Comparison of ENCODE assay signal across 8 cellular contexts in the genomic region with DNA sequence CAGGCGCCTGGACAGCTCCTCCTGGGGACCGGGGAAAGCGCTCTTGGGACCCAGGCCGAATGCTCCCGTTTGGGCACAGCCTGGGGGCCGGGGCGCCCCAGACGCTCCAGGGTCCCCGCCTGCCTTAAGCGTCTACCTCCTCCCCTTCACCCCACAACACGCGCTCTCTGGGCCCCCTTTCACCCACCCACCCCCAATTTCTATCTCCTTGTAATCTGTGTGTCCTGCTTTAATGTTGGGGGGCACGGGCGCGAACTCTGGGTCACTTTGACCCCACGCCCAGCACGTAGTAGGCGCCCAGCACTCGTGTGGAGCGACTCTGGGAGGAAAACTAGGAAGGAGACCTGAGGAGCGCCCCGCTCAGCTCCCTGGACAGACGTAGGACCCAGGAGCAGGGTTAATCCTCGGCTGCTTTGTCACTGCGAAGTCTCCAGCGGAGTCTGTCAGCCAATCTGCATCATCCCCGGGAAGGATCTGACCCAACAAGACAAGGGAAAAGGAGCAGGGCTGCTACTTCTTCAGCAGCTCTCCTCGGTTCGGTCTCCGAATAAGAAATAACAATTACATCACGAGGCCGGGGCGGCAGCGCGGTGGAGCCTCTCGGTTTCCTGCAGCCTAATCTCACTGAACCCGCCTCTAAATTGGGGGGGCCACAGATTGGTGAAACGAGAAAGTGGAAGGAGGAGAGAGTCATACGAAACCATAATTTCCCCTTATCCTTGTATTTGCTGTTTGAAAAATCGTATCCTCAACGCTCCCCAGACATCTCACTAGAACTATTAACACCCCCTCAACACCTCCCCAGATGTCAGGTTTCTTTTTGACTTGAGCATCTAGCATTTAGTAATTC. TPM values are rescaled to one million over a fixed set of nuclear protein-coding genes. Genes with fewer than 3 reads are reported as not detected.
DNase-seq lines count a peak whose midpoint lies in the region; ATAC-seq, FAIRE-seq and TF ChIP-seq lines count a peak whose summit lies in the region.

No MANE protein-coding gene starts in this region.

- no peak for DNase-seq in GM12891 (ENCODE audit: insufficient read length, low spot score)
- peak; percentile 51 for DNase-seq in HT1080 (ENCODE audit: low read depth)
- peak; percentile 56 to 86 (median 78) for DNase-seq in T-cell
- DNase-seq in heart left ventricle, result peak; percentile 83 to 88 (median 85)
- no peak for DNase-seq in NCI-H1048 (lab: John Stamatoyannopoulos, UW)

- intact Hi-C loops in heart left ventricle (cut with DNase I), result loop anchor here in 9 of 10 donors (2.0 to 10.0 kb wide), 9 partner anchors 139 to 681 kb away; partner anchors contain the start of genes HSPA13 (in 2 of the 9) and USP25 (in 1 of the 9)

- CTCF ChIA-PET in T-cell (lab: Charles Lee), result interaction anchor here (0.9 to 1.3 kb wide), 5 partner anchors 11 to 667 kb away, joined by 3 to 6 read pairs (median 4); no protein-coding TSS in a partner anchor

- peak; percentile 46 to 55 (median 50) for ATAC-seq in T-cell (replicated peaks in 1 of 4)
- peak; percentile 73 to 76 (median 74) for ATAC-seq in heart left ventricle

- WGBS in adipose tissue, 3 donors, result 0% methylated on average over 39 to 41 of the region's 41 CpGs
- WGBS in heart left ventricle, 4 donors, result 0 to 1% (median 0%) methylated on average over 33 to 41 of the region's 41 CpGs
- WGBS in thymus, result under 1% methylated on average over 41 of the region's 41 CpGs

- no peaks in the 10 kb centered on the region for H3K79me2 ChIP-seq in parathyroid adenoma

- H3K27ac ChIP-seq in adipose tissue (ENCODE audit: low read depth, low read length) (peak overlapping the region; percentile 57), heart left ventricle (peak overlapping the region; percentile 88 to 98 (median 96)), parathyroid adenoma (peak overlapping the region; percentile 88), thymus (ENCODE audit: low read depth) (peak overlapping the region; percentile 97)

- POLR2A ChIA-PET in T-cell (lab: Charles Lee), result interaction anchor here (0.5 to 1.1 kb wide), 5 partner anchors 15 to 682 kb away, joined by 3 to 6 read pairs (median 3); no protein-coding TSS in a partner anchor

- peak; percentile 43; the same call in 1 of the 2 replicates for TF ChIP-seq POLR2A in GM12891 (IDR thresholded peaks at IDR 0.05; ENCODE audit: low read depth, low read length)
- peak in 1 of 2 donors; percentile 53 for TF ChIP-seq POLR2A in heart left ventricle (IDR thresholded peaks at IDR 0.05)

- H3K9me3 Mint-ChIP-seq in T-cell, result no peaks in the 10 kb centered on the region

- H3K36me3 Mint-ChIP-seq in T-cell, result no peaks in the 10 kb centered on the region

- peak overlapping the region; percentile 55 for H3K4me2 ChIP-seq in parathyroid adenoma (ENCODE audit: low read length)

- TF ChIP-seq CTCF in heart left ventricle (IDR thresholded peaks at IDR 0.05) (no peak), parathyroid adenoma (IDR thresholded peaks at IDR 0.05) (no peak)

- peaks cover 0 to 38% (median 26%) of the 10 kb centered on the region in 12 donors for H3K4me1 ChIP-seq in heart left ventricle
- H3K4me1 ChIP-seq in parathyroid adenoma, result no peaks in the 10 kb centered on the region
- peaks cover 6% of the 10 kb centered on the region for H3K4me1 ChIP-seq in thymus (ENCODE audit: control insufficient read depth, insufficient read depth, low read length)

- peak overlapping the region; percentile 61 for H3K9ac ChIP-seq in parathyroid adenoma

- H3K4me1 Mint-ChIP-seq in T-cell, result peaks cover 37 to 45% (median 39%) of the 10 kb centered on the region in 3 donors

- H3K27me3 Mint-ChIP-seq in T-cell, result peaks cover 0 to 10% of the 10 kb centered on the region in 2 donors

- H2AFZ ChIP-seq in parathyroid adenoma, result peak overlapping the region; percentile 93

- no peaks in the 10 kb centered on the region for H3K36me3 ChIP-seq in heart left ventricle
- H3K36me3 ChIP-seq in parathyroid adenoma (ENCODE audit: control insufficient read depth, insufficient read depth, low read length), result no peaks in the 10 kb centered on the region
- no peaks in the 10 kb centered on the region for H3K36me3 ChIP-seq in thymus (ENCODE audit: control insufficient read depth, insufficient read depth)

- H3K4me3 Mint-ChIP-seq in T-cell, result peak overlapping the region; percentile 92 to 99 (median 96)

- no peaks in the 10 kb centered on the region for H3K9me3 ChIP-seq in heart left ventricle
- H3K9me3 ChIP-seq in parathyroid adenoma (ENCODE audit: control insufficient read depth, low read length), result no peaks in the 10 kb centered on the region
- peaks cover 2% of the 10 kb centered on the region for H3K9me3 ChIP-seq in thymus (ENCODE audit: control insufficient read depth)

- H3K27ac Mint-ChIP-seq in T-cell, result peak overlapping the region; percentile 93 to 97

- H3K27me3 ChIP-seq in heart left ventricle (no peaks in the 10 kb centered on the region), parathyroid adenoma (ENCODE audit: control insufficient read depth, insufficient read depth, low read length) (no peaks in the 10 kb centered on the region), thymus (ENCODE audit: control insufficient read depth, insufficient read depth) (no peaks in the 10 kb centered on the region)

- H3K4me3 ChIP-seq in heart left ventricle (peak overlapping the region; percentile 59 to 92 (median 86)), parathyroid adenoma (ENCODE audit: low read depth, low read length) (peak overlapping the region; percentile 57), thymus (ENCODE audit: low read length) (peak overlapping the region; percentile 93)

- FAIRE-seq in GM12891 (lab: Jason Lieb, UNC), result peak; percentile 35

TF ChIP-seq in GM12891, 5 proteins besides CTCF, POLR2A, EP300 and RAD21:
- TF ChIP-seq SPI1 (IDR thresholded peaks at IDR 0.05; ENCODE audit: low read depth, low read length) (no peak), POLR2AphosphoS5 (IDR thresholded peaks at IDR 0.05; ENCODE audit: low read depth, low read length) (peak; percentile 68), TAF1 (IDR thresholded peaks at IDR 0.05; ENCODE audit: low read depth, low read length) (peak; percentile 79), PAX5 (IDR thresholded peaks at IDR 0.05; ENCODE audit: insufficient read depth, low read length, severe bottlenecking) (no peak)
TF ChIP-seq in GM12891: peak in this region for 2.

RNA-seq across cellular contexts. Expression of gene NRIP1, which starts 0.8 kb away (rescaled TPM):
- polyA plus RNA-seq in GM12891 (2012; ENCODE audit: low read depth, missing spikeins), result 7.5 TPM
- 6.8 and 7.3 TPM in 2 replicates for total RNA-seq in HT1080 (2014; rRNA removed; shearing (Covaris generic))
- 7.4 and 10.2 TPM in 2 replicates for polyA plus RNA-seq in HT1080 (2015; cell fraction: cytosol; rRNA removed)
- polyA plus RNA-seq in HT1080 (2015; cell fraction: nucleus; rRNA removed), result 13.7 and 15.2 TPM in 2 replicates
- total RNA-seq in T-cell (10 to 100 TPM; 19.5 to 35.8 (median 26.5) TPM), heart left ventricle (10 to 100 TPM; 11.0 to 32.0 (median 17.8) TPM)
- polyA plus RNA-seq in adipose tissue (10 to 100 TPM in 1 of 3 donors, 1 to 10 TPM in 2; 6.0 to 22.8 (median 7.2) TPM), heart left ventricle (1 to 10 TPM; 2.9 to 8.8 TPM), thymus (22.5 TPM)

Comparison
In these comparisons a context has a peak if more than half of its experiments do, and no peak if none do; other contexts are left out.
1. DNase-seq: peak in HT1080 (single experiment), T-cell (34 of 34) and heart left ventricle (5 of 5); none in GM12891 (single experiment) and NCI-H1048 (single experiment).
2. Peak in every context shown above with its lines, with median percentiles within 50 percentile points of each other: H3K27ac ChIP-seq and H3K4me3 ChIP-seq.